8 cellular contexts compared by ENCODE assay signal in genomic region chr10:56823849-56824248, GRCh38.
A peak's percentile ranks its signal among the peaks of the same experiment; 100 is the strongest.
DNase-seq lines count a peak whose midpoint lies in the region; ATAC-seq and TF ChIP-seq lines count a peak whose summit lies in the region.

No MANE protein-coding gene starts in this region.

- H3K27ac ChIP-seq in SU-DHL-6 (ENCODE audit: low read depth, low read length) (no peak overlapping the region), osteoblast (ENCODE audit: low read depth, low read length) (no peak overlapping the region)

- H3K4me1 ChIP-seq in osteoblast (ENCODE audit: insufficient read depth, low read length): no peaks in the 10 kb centered on the region

- H2AFZ ChIP-seq in SU-DHL-6 (ENCODE audit: low read depth, low read length, severe bottlenecking) (no peak overlapping the region), osteoblast (ENCODE audit: low read length) (no peak overlapping the region)

- H3K79me2 ChIP-seq in SU-DHL-6 (ENCODE audit: insufficient read depth, low read length) (no peaks in the 10 kb centered on the region), osteoblast (ENCODE audit: insufficient read depth, low read length) (no peaks in the 10 kb centered on the region)

- H3K36me3 ChIP-seq in SU-DHL-6 (ENCODE audit: low read length): no peaks in the 10 kb centered on the region
- no peaks in the 10 kb centered on the region for H3K36me3 ChIP-seq in osteoblast (ENCODE audit: insufficient read depth, low read length)

- H3K9me3 ChIP-seq in SU-DHL-6 (ENCODE audit: insufficient read depth, low read length) (no peaks in the 10 kb centered on the region), osteoblast (ENCODE audit: low read depth, low read length) (peaks cover 4% of the 10 kb centered on the region)

- H4K20me1 ChIP-seq in SU-DHL-6 (ENCODE audit: low read depth, low read length) (no peaks in the 10 kb centered on the region), osteoblast (ENCODE audit: insufficient read depth, low read length) (no peaks in the 10 kb centered on the region)

- no peaks in the 10 kb centered on the region for H3K9me2 ChIP-seq in SU-DHL-6 (replicated peaks; ENCODE audit: insufficient read depth, low read length)

- DNase-seq in DMS 273 (lab: John Stamatoyannopoulos, UW; ENCODE audit: unreplicated experiment): peak; percentile 18
- DNase-seq in DMS 273 treated with DMSO at 0.1 percent for 48 hours (lab: John Stamatoyannopoulos, UW): no peak
- peak; percentile 6 for DNase-seq in pons (ENCODE audit: low spot score)
- no peak for DNase-seq in NK-92 (lab: John Stamatoyannopoulos, UW; ENCODE audit: unreplicated experiment)
- DNase-seq in osteoblast (ENCODE audit: insufficient read length, low spot score, missing footprints): no peak
- no peak for DNase-seq in activated CD8-positive, alpha-beta memory T cell treated with anti-CD3 and anti-CD28 coated beads for 24 hours

- peak; percentile 63 for ATAC-seq in HG03066 (IDR thresholded peaks at IDR 0.05; ENCODE audit: low read depth, unreplicated experiment)

- no peak overlapping the region for H3K9ac ChIP-seq in SU-DHL-6 (ENCODE audit: low read length)

- peak; percentile 45 for TF ChIP-seq CTCF in SU-DHL-6 (IDR thresholded peaks at IDR 0.05; ENCODE audit: insufficient read depth, low read length, poor library complexity, severe bottlenecking)
- TF ChIP-seq CTCF in osteoblast (IDR thresholded peaks at IDR 0.05; ENCODE audit: extremely low read depth, low read depth, low read length): no peak

- H3F3A ChIP-seq in SU-DHL-6 (ENCODE audit: insufficient read depth): no peaks in the 10 kb centered on the region

- no peaks in the 10 kb centered on the region for H3K27me3 ChIP-seq in SU-DHL-6 (ENCODE audit: low read length)
- no peaks in the 10 kb centered on the region for H3K27me3 ChIP-seq in osteoblast (ENCODE audit: insufficient read depth, low read length)

- H3K4me2 ChIP-seq in SU-DHL-6 (ENCODE audit: low read depth, low read length, poor library complexity, severe bottlenecking) (no peak overlapping the region), osteoblast (ENCODE audit: insufficient read depth, low read length) (no peak overlapping the region)

- H3K4me3 ChIP-seq in SU-DHL-6 (ENCODE audit: insufficient read depth, low read length, poor library complexity, severe bottlenecking) (no peak overlapping the region), osteoblast (ENCODE audit: insufficient read depth, low read length) (no peak overlapping the region)

Comparison
In these comparisons a context has a peak if more than half of its experiments do, and no peak if none do; other contexts are left out.
1. DNase-seq: peak in DMS 273 (single experiment) and pons (single experiment); none in DMS 273 treated with DMSO at 0.1 percent for 48 hours (single experiment), NK-92 (single experiment), osteoblast (single experiment) and activated CD8-positive, alpha-beta memory T cell treated with anti-CD3 and anti-CD28 coated beads for 24 hours (single experiment).